Comparison of ENCODE assay signal across 1 cellular context in the genomic region with DNA sequence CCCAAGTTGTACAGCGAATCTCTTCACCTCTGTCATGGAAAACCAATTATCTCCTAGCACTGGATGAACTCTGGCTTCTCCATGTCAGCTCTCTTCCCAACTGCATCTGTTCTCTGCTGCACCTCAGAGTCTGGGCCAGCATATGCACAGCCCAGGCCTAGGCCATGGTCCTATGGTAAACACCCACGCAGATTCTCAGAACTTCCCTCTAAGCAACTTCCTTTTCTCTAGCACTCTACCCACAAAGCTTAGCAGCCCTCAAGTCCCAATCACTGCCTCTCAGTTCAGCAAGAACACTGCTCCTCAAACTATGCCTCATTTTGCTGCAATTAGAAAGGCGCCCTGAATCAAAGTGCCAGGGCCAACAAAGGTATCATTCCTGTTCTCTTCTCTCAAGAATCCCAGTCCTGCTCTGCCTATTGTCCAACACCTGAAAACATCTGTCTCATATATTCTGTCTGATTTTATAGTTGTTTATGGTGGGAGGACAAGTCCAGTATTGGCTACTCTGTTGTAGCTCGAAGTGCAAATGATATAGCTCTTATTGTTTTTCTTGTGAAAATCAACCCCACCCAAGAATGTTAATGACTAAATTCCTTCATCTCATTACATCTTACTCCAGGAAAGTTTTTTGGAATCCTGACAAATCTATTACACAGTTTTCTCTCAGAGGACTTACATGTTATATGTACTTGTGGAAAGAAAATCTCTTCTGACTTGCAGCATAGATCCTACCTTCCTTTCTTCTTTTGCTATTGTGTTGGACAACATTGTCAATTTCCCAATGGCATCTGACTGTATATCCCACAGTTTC.
TF ChIP-seq lines count a peak whose summit lies in the region.

No MANE protein-coding gene starts in this region.

TF ChIP-seq in K562, 482 proteins besides CTCF, POLR2A, EP300 and RAD21 (continued from another document):
- TF ChIP-seq, protein P1, sequence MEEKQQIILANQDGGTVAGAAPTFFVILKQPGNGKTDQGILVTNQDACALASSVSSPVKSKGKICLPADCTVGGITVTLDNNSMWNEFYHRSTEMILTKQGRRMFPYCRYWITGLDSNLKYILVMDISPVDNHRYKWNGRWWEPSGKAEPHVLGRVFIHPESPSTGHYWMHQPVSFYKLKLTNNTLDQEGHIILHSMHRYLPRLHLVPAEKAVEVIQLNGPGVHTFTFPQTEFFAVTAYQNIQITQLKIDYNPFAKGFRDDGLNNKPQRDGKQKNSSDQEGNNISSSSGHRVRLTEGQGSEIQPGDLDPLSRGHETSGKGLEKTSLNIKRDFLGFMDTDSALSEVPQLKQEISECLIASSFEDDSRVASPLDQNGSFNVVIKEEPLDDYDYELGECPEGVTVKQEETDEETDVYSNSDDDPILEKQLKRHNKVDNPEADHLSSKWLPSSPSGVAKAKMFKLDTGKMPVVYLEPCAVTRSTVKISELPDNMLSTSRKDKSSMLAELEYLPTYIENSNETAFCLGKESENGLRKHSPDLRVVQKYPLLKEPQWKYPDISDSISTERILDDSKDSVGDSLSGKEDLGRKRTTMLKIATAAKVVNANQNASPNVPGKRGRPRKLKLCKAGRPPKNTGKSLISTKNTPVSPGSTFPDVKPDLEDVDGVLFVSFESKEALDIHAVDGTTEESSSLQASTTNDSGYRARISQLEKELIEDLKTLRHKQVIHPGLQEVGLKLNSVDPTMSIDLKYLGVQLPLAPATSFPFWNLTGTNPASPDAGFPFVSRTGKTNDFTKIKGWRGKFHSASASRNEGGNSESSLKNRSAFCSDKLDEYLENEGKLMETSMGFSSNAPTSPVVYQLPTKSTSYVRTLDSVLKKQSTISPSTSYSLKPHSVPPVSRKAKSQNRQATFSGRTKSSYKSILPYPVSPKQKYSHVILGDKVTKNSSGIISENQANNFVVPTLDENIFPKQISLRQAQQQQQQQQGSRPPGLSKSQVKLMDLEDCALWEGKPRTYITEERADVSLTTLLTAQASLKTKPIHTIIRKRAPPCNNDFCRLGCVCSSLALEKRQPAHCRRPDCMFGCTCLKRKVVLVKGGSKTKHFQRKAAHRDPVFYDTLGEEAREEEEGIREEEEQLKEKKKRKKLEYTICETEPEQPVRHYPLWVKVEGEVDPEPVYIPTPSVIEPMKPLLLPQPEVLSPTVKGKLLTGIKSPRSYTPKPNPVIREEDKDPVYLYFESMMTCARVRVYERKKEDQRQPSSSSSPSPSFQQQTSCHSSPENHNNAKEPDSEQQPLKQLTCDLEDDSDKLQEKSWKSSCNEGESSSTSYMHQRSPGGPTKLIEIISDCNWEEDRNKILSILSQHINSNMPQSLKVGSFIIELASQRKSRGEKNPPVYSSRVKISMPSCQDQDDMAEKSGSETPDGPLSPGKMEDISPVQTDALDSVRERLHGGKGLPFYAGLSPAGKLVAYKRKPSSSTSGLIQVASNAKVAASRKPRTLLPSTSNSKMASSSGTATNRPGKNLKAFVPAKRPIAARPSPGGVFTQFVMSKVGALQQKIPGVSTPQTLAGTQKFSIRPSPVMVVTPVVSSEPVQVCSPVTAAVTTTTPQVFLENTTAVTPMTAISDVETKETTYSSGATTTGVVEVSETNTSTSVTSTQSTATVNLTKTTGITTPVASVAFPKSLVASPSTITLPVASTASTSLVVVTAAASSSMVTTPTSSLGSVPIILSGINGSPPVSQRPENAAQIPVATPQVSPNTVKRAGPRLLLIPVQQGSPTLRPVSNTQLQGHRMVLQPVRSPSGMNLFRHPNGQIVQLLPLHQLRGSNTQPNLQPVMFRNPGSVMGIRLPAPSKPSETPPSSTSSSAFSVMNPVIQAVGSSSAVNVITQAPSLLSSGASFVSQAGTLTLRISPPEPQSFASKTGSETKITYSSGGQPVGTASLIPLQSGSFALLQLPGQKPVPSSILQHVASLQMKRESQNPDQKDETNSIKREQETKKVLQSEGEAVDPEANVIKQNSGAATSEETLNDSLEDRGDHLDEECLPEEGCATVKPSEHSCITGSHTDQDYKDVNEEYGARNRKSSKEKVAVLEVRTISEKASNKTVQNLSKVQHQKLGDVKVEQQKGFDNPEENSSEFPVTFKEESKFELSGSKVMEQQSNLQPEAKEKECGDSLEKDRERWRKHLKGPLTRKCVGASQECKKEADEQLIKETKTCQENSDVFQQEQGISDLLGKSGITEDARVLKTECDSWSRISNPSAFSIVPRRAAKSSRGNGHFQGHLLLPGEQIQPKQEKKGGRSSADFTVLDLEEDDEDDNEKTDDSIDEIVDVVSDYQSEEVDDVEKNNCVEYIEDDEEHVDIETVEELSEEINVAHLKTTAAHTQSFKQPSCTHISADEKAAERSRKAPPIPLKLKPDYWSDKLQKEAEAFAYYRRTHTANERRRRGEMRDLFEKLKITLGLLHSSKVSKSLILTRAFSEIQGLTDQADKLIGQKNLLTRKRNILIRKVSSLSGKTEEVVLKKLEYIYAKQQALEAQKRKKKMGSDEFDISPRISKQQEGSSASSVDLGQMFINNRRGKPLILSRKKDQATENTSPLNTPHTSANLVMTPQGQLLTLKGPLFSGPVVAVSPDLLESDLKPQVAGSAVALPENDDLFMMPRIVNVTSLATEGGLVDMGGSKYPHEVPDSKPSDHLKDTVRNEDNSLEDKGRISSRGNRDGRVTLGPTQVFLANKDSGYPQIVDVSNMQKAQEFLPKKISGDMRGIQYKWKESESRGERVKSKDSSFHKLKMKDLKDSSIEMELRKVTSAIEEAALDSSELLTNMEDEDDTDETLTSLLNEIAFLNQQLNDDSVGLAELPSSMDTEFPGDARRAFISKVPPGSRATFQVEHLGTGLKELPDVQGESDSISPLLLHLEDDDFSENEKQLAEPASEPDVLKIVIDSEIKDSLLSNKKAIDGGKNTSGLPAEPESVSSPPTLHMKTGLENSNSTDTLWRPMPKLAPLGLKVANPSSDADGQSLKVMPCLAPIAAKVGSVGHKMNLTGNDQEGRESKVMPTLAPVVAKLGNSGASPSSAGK (IDR thresholded peaks at IDR 0.05), result 0 out of 2 replicates have a peak, but pooled peaks have one; percentile 28
- TF ChIP-seq ZFP36 (IDR thresholded peaks at IDR 0.05; ENCODE audit: low read depth, low read length, partially characterized antibody), result no peak
- TF ChIP-seq L3MBTL2 (IDR thresholded peaks at IDR 0.05), result 0 out of 2 replicates have a peak, but pooled peaks have one; percentile 25
- TF ChIP-seq SUPT5H (IDR thresholded peaks at IDR 0.05), result no peak
- TF ChIP-seq ARID2 (IDR thresholded peaks at IDR 0.05), result no peak
- no peak for TF ChIP-seq MCM5 (IDR thresholded peaks at IDR 0.05; ENCODE audit: low read depth)
- TF ChIP-seq POLR2AphosphoS2 (IDR thresholded peaks at IDR 0.05; ENCODE audit: low read length), result no peak
- peak in 1 of 2 experiments; percentile 72; a peak in 1 of 4 replicates for TF ChIP-seq RCOR1 (IDR thresholded peaks at IDR 0.05; ENCODE audit: borderline replicate concordance in 1 of 2, low read depth in 2 of 2, low read length in 2 of 2)
- no peak for TF ChIP-seq ZNF766 (CRISPR knock-in tag; conservative IDR thresholded peaks at IDR 0.05)
